34 cellular contexts compared by ENCODE assay signal in the genomic region with DNA sequence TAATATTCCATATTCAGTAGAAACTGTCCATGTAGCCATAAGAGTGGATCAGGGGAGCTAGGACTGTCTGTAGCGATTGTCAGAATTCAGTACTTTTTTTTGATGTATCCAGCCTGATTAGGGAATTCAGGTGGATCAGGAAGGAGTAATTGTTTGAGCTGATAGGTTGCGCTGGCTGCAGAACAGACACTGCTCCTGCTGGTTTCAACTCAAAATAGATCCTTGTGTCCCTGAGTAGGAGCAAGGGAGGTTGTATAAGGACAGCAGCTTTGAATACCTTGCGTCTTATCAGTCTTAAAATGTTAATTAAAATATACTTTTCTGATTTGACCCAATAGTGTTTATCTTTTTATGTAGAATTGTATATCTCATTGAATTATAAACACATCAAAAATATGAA.
"Had no signal": no experiment of that assay in that cellular context is flagged by ENCODE, and none has a peak within 500 bp of the region (broad histone marks: within the 10 kb centered on the region; RNA-seq: fewer than 3 reads in every experiment).

No MANE protein-coding gene starts in this region.

- H3K27ac ChIP-seq: KMS-11 had no signal

- H3K27me3 ChIP-seq: MG63 had no signal

- H3K36me3 ChIP-seq: MG63 had no signal

- DNase-seq: Karpas-422, Kasumi-1, KG1, MG63, MM.1S, MV-4-11, NCI-H1048, NCI-H1092, NCI-H1092 treated with DMSO at 0.1 percent for 48 hours, NCI-H1105, NCI-H1105 treated with DMSO at 0.1 percent for 48 hours, NCI-H1417, NCI-H1417 treated with DMSO at 0.1 percent for 48 hours, NCI-H1436, NCI-H1436 treated with DMSO at 0.1 percent for 48 hours, NCI-H146, NCI-H1694, NCI-H1694 treated with DMSO at 0.1 percent for 48 hours, NCI-H187, NCI-H187 treated with DMSO at 0.1 percent for 48 hours, NCI-H1930, NCI-H2029, NCI-H2029 treated with DMSO at 0.1 percent for 48 hours, NCI-H2081, NCI-H2081 treated with DMSO at 0.1 percent for 48 hours, NCI-H2107, NCI-H2171, NCI-H2171 treated with DMSO at 0.1 percent for 48 hours, NCI-H2227 treated with DMSO at 0.1 percent for 48 hours, NCI-H226, NCI-H345, NCI-H446, NCI-H446 treated with DMSO at 0.1 percent for 48 hours had no signal

- H3K4me3 ChIP-seq: MG63 had no signal

- H3K9me3 ChIP-seq: MG63 had no signal
